In the genomic region with DNA sequence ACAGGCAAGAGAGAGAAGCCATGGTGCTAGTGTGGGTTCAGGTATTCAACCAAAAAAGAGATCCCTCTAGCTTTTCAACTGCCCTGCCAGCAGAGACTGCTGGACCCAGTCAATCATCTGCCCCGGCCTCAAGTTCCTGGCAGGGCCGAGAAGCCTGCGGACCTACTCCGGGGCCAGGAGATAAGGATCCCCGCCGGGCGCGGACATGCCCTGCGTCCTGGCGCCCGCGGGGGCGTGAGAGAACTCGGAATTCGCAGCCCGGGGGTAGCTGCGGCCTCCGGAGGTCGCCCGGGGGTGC, we compare ENCODE assay signal across 8 cellular contexts. TPM values are rescaled to one million over a fixed set of nuclear protein-coding genes. Genes with fewer than 3 reads are reported as not detected.
A peak's percentile ranks its signal among the peaks of the same experiment; 100 is the strongest.
DNase-seq lines count a peak whose midpoint lies in the region; ATAC-seq and TF ChIP-seq lines count a peak whose summit lies in the region.

No MANE protein-coding gene starts in this region.

- H3K4me3 Mint-ChIP-seq in Caco-2 (ENCODE audit: unreplicated experiment): peak overlapping the region; percentile 95
- no peak overlapping the region for H3K4me3 Mint-ChIP-seq in activated T-cell treated with anti-CD3 and anti-CD28 coated beads, Interleukin-2, amount 50 U/mL, for 4 hours

- H3K27me3 ChIP-seq in Caco-2 (replicated peaks; ENCODE audit: control insufficient read depth, insufficient read depth, low read length) (no peaks in the 10 kb centered on the region), PC-9 (ENCODE audit: insufficient read depth, low read depth) (no peaks in the 10 kb centered on the region), mucosa of rectum (ENCODE audit: control insufficient read depth in 2 of 2, insufficient read depth in 2 of 2, low read length in 2 of 2) (no peaks in the 10 kb centered on the region)
- H3K27me3 ChIP-seq in effector memory CD4-positive, alpha-beta T cell (replicated peaks; ENCODE audit: control insufficient read depth, insufficient read depth, low read length, poor library complexity, severe bottlenecking): peaks cover 24% of the 10 kb centered on the region

- H3K27me3 Mint-ChIP-seq in Caco-2 (ENCODE audit: insufficient read depth, unreplicated experiment): no peaks in the 10 kb centered on the region
- H3K27me3 Mint-ChIP-seq in activated T-cell treated with anti-CD3 and anti-CD28 coated beads, Interleukin-2, amount 50 U/mL, for 4 hours (ENCODE audit: low read depth): peaks cover 66% of the 10 kb centered on the region

- H3K27ac Mint-ChIP-seq in Caco-2 (ENCODE audit: unreplicated experiment): peak overlapping the region; percentile 94

- no peaks in the 10 kb centered on the region for H4K20me1 ChIP-seq in PC-9 (ENCODE audit: insufficient read depth)

- TF ChIP-seq CTCF in Caco-2 (IDR thresholded peaks at IDR 0.05; ENCODE audit: insufficient read depth in 1 of 2, low read depth in 1 of 2, low read length in 1 of 2, severe bottlenecking in 1 of 2, unreplicated experiment in 1 of 2): peak in 1 of 2 experiments; percentile 23
- TF ChIP-seq CTCF in PC-9 (conservative IDR thresholded peaks at IDR 0.05): no peak

- H3K27ac ChIP-seq in PC-9 (peak overlapping the region; percentile 77), epithelial cell of prostate (peak overlapping the region; percentile 85), mucosa of rectum (ENCODE audit: low read depth in 2 of 2, low read length in 2 of 2) (peak overlapping the region; percentile 85 to 91)
- H3K27ac ChIP-seq in effector memory CD4-positive, alpha-beta T cell (ENCODE audit: insufficient read depth, low read length, poor library complexity, severe bottlenecking): no peak overlapping the region

- H3K36me3 ChIP-seq in Caco-2 (ENCODE audit: control insufficient read depth, insufficient read depth, low read length) (no peaks in the 10 kb centered on the region), PC-9 (ENCODE audit: low read depth) (no peaks in the 10 kb centered on the region), mucosa of rectum (ENCODE audit: control insufficient read depth in 2 of 2, insufficient read depth in 2 of 2, low read length in 2 of 2) (no peaks in the 10 kb centered on the region)
- H3K36me3 ChIP-seq in effector memory CD4-positive, alpha-beta T cell (ENCODE audit: control insufficient read depth, insufficient read depth, low read length): no peaks in the 10 kb centered on the region

- intact Hi-C loops in Caco-2 (cut with micrococcal nuclease; ENCODE audit: unreplicated experiment) (loop anchor here (2.0 to 10.0 kb wide), 5 partner anchors 43 to 255 kb away; a partner anchor contains a TSS), PC-9 (cut with micrococcal nuclease; ENCODE audit: unreplicated experiment) (loop anchor here (1.0 to 5.0 kb wide), 6 partner anchors 43 to 255 kb away; no protein-coding TSS in a partner anchor)

- no peaks in the 10 kb centered on the region for H3K9me3 Mint-ChIP-seq in Caco-2 (ENCODE audit: unreplicated experiment)
- no peaks in the 10 kb centered on the region for H3K9me3 Mint-ChIP-seq in activated T-cell treated with anti-CD3 and anti-CD28 coated beads, Interleukin-2, amount 50 U/mL, for 4 hours

- H3K36me3 Mint-ChIP-seq in Caco-2 (ENCODE audit: insufficient read depth, unreplicated experiment): peaks cover 27% of the 10 kb centered on the region
- no peaks in the 10 kb centered on the region for H3K36me3 Mint-ChIP-seq in activated T-cell treated with anti-CD3 and anti-CD28 coated beads, Interleukin-2, amount 50 U/mL, for 4 hours (ENCODE audit: insufficient read depth)

- ATAC-seq in GM18858 (IDR thresholded peaks at IDR 0.05; ENCODE audit: unreplicated experiment) (no peak), GM19467 (IDR thresholded peaks at IDR 0.05; ENCODE audit: unreplicated experiment) (no peak)
- no peak for ATAC-seq in activated T-cell treated with anti-CD3 and anti-CD28 coated beads, Interleukin-2, amount 50 U/mL, for 4 hours

- peak overlapping the region; percentile 75 to 85 for H3K9ac ChIP-seq in mucosa of rectum (ENCODE audit: low read depth in 1 of 2, low read length in 2 of 2)

- no peaks in the 10 kb centered on the region for H3K9me2 ChIP-seq in PC-9 (ENCODE audit: insufficient read depth)

- H3K79me2 ChIP-seq in PC-9 (ENCODE audit: low read depth): peaks cover 38% of the 10 kb centered on the region

- POLR2A ChIA-PET in Caco-2 (lab: Charles Lee): no interaction called here
- POLR2A ChIA-PET in PC-9 (lab: Charles Lee; ENCODE audit: unreplicated experiment): no interaction called here

- DNase-seq in Caco-2 (peak; percentile 68 to 69), PC-9 (peak in 1 of 2 experiments; percentile 38), epithelial cell of prostate (ENCODE audit: low read depth, low spot score) (no peak)
- DNase-seq in effector memory CD4-positive, alpha-beta T cell: no peak
- DNase-seq in activated T-cell treated with anti-CD3 and anti-CD28 coated beads, Interleukin-2, amount 50 U/mL, for 4 hours: no peak

- BruUV-seq in Caco-2 (replicated peaks; lab: Mats Ljungman, UMichigan) (no TSS peak), PC-9 (replicated peaks; lab: Mats Ljungman, UMichigan) (no TSS peak)

- H2AFZ ChIP-seq in PC-9: peak overlapping the region; percentile 90

- CTCF ChIA-PET in Caco-2 (lab: Charles Lee): no interaction called here
- CTCF ChIA-PET in PC-9 (lab: Charles Lee): no interaction called here

- peak overlapping the region; percentile 80 for H3K4me2 ChIP-seq in PC-9

- peaks cover 13% of the 10 kb centered on the region for H3K4me1 Mint-ChIP-seq in Caco-2 (ENCODE audit: low read depth, unreplicated experiment)
- peaks cover 9% of the 10 kb centered on the region for H3K4me1 Mint-ChIP-seq in activated T-cell treated with anti-CD3 and anti-CD28 coated beads, Interleukin-2, amount 50 U/mL, for 4 hours (ENCODE audit: low read depth)

- 0 out of 2 replicates have a peak, but pooled peaks cover 3% of the 10 kb centered on the region for H3F3A ChIP-seq in PC-9 (ENCODE audit: insufficient read depth, low read depth)

- no peaks in the 10 kb centered on the region for H3K9me3 ChIP-seq in Caco-2
- H3K9me3 ChIP-seq in PC-9 (ENCODE audit: insufficient read depth, low read depth): no peaks in the 10 kb centered on the region
- H3K9me3 ChIP-seq in mucosa of rectum (ENCODE audit: control insufficient read depth in 2 of 2, low read length in 2 of 2): no peaks in the 10 kb centered on the region
- no peaks in the 10 kb centered on the region for H3K9me3 ChIP-seq in effector memory CD4-positive, alpha-beta T cell (ENCODE audit: control insufficient read depth, low read length)

- H3K4me3 ChIP-seq in Caco-2 (ENCODE audit: low read depth, low read length) (peak overlapping the region; percentile 70), PC-9 (peak overlapping the region; percentile 82), mucosa of rectum (ENCODE audit: low read length in 2 of 2) (peak overlapping the region; percentile 86 to 94)
- H3K4me3 ChIP-seq in effector memory CD4-positive, alpha-beta T cell (ENCODE audit: insufficient read depth, low read depth, low read length, poor library complexity, severe bottlenecking): no peak overlapping the region

- H3K4me1 ChIP-seq in Caco-2: peaks cover 1% of the 10 kb centered on the region; the same call in 1 of the 2 replicates
- peaks cover 28% of the 10 kb centered on the region for H3K4me1 ChIP-seq in PC-9 (replicated peaks; ENCODE audit: insufficient read depth)
- peaks cover 2 to 13% of the 10 kb centered on the region in 2 donors for H3K4me1 ChIP-seq in mucosa of rectum (ENCODE audit: control insufficient read depth in 2 of 2, insufficient read depth in 2 of 2, low read length in 2 of 2)
- no peaks in the 10 kb centered on the region for H3K4me1 ChIP-seq in effector memory CD4-positive, alpha-beta T cell (ENCODE audit: control insufficient read depth, insufficient read depth, low read length, poor library complexity, severe bottlenecking)

RNA-seq across cellular contexts. Expression of a gene that starts 0.8 kb away (rescaled TPM):
- total RNA-seq in Caco-2 (2022): 63.6 and 64.9 TPM in 2 replicates
- 23.3 and 24.1 TPM in 2 replicates for total RNA-seq in PC-9 (2021)
- under 1 TPM; 0.45 to 0.76 (median 0.46) TPM for total RNA-seq in activated T-cell treated with anti-CD3 and anti-CD28 coated beads, Interleukin-2, amount 50 U/mL, for 4 hours

Comparison
In these comparisons a context has a peak if more than half of its experiments do, and no peak if none do; other contexts are left out.
1. DNase-seq: peak in Caco-2 (2 of 2); none in epithelial cell of prostate (single experiment), effector memory CD4-positive, alpha-beta T cell (0 of 3) and activated T-cell treated with anti-CD3 and anti-CD28 coated beads, Interleukin-2, amount 50 U/mL, for 4 hours (single experiment).
2. RNA of a gene that starts 0.8 kb away (total RNA-seq): 63.6 to 64.9 TPM in Caco-2 and 23.3 to 24.1 TPM in PC-9; 0.45 to 0.76 TPM in activated T-cell treated with anti-CD3 and anti-CD28 coated beads, Interleukin-2, amount 50 U/mL, for 4 hours; every median in the first group is over 10 times any median in the second.